Comparison of ENCODE assay signal across 3 cellular contexts in the genomic region with DNA sequence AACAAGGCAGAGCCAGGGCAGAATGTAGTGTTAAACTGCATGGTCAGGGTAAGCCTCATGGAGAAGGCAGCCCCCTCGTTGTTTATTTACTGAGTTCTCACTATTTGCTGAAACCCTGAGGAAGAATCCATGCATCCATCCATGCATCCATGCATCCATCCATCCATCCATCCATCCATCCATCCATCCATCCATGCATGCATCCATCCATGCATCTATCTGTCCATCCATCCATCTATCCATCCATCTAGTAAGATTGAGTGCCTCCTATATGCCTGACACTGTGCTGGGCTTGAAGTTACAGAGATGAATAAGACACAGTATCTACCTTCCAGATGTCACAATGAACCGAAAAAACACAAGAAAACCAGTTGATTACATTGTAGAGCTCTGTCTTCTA.
"Had no signal": no experiment of that assay in that cellular context is flagged by ENCODE, and none has a peak within 500 bp of the region (broad histone marks: within the 10 kb centered on the region; RNA-seq: fewer than 3 reads in every experiment).

No MANE protein-coding gene starts in this region.

- H3K4me3 ChIP-seq: GM12878 had no signal

- DNase-seq: GDM1, GF-D8 had no signal
